In the genomic region with DNA sequence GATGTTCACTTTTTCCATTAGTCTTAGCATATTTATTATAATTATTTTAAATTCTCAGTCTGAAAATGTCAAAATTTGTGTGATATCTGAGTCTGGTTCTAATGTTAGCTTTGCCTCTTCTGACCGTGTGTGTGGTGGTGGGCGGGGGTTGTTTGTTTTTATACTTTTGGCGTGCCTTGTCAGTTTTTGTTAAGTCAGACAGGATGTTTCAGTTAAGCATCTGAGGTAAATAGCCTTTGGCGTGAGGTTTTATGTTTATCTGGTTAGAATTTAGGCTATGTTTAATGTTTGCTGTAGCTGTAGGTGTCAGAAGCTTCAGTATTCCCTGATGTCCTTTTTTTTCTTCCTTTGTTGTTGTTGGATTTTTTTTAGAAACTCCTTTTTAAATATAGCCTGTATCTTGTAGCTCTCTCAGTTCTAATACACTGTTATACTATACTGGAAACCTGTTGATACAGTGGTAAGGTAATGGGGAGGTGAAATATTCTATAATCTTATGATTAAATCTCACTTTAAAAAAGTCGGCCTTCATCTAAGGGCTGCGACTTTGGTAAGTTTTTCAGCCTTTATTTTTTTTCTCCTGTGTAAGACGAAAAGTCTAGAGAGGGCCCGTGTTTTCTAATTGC, we compare ENCODE assay signal across 1 cellular context.
TF ChIP-seq lines count a peak whose summit lies in the region.

No MANE protein-coding gene starts in this region.

TF ChIP-seq in K562, 482 proteins besides CTCF, POLR2A, EP300 and RAD21 (continued from another document):
- TF ChIP-seq, protein P1, sequence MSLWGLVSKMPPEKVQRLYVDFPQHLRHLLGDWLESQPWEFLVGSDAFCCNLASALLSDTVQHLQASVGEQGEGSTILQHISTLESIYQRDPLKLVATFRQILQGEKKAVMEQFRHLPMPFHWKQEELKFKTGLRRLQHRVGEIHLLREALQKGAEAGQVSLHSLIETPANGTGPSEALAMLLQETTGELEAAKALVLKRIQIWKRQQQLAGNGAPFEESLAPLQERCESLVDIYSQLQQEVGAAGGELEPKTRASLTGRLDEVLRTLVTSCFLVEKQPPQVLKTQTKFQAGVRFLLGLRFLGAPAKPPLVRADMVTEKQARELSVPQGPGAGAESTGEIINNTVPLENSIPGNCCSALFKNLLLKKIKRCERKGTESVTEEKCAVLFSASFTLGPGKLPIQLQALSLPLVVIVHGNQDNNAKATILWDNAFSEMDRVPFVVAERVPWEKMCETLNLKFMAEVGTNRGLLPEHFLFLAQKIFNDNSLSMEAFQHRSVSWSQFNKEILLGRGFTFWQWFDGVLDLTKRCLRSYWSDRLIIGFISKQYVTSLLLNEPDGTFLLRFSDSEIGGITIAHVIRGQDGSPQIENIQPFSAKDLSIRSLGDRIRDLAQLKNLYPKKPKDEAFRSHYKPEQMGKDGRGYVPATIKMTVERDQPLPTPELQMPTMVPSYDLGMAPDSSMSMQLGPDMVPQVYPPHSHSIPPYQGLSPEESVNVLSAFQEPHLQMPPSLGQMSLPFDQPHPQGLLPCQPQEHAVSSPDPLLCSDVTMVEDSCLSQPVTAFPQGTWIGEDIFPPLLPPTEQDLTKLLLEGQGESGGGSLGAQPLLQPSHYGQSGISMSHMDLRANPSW (CRISPR knock-in tag; IDR thresholded peaks at IDR 0.05), result no peak
- TF ChIP-seq, protein P2, sequence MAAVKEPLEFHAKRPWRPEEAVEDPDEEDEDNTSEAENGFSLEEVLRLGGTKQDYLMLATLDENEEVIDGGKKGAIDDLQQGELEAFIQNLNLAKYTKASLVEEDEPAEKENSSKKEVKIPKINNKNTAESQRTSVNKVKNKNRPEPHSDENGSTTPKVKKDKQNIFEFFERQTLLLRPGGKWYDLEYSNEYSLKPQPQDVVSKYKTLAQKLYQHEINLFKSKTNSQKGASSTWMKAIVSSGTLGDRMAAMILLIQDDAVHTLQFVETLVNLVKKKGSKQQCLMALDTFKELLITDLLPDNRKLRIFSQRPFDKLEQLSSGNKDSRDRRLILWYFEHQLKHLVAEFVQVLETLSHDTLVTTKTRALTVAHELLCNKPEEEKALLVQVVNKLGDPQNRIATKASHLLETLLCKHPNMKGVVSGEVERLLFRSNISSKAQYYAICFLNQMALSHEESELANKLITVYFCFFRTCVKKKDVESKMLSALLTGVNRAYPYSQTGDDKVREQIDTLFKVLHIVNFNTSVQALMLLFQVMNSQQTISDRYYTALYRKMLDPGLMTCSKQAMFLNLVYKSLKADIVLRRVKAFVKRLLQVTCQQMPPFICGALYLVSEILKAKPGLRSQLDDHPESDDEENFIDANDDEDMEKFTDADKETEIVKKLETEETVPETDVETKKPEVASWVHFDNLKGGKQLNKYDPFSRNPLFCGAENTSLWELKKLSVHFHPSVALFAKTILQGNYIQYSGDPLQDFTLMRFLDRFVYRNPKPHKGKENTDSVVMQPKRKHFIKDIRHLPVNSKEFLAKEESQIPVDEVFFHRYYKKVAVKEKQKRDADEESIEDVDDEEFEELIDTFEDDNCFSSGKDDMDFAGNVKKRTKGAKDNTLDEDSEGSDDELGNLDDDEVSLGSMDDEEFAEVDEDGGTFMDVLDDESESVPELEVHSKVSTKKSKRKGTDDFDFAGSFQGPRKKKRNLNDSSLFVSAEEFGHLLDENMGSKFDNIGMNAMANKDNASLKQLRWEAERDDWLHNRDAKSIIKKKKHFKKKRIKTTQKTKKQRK (IDR thresholded peaks at IDR 0.05; ENCODE audit: borderline replicate concordance, low read depth, low read length), result no peak
- no peak for TF ChIP-seq IRF2 (CRISPR knock-in tag; IDR thresholded peaks at IDR 0.05)
- TF ChIP-seq SNIP1 (IDR thresholded peaks at IDR 0.05; ENCODE audit: low read depth), result no peak
- peak; percentile 26 for TF ChIP-seq ZFP36 (IDR thresholded peaks at IDR 0.05; ENCODE audit: low read depth, low read length, partially characterized antibody)
- TF ChIP-seq MEF2D (tag; conservative IDR thresholded peaks at IDR 0.05; ENCODE audit: low read depth), result no peak
- TF ChIP-seq, protein P3, sequence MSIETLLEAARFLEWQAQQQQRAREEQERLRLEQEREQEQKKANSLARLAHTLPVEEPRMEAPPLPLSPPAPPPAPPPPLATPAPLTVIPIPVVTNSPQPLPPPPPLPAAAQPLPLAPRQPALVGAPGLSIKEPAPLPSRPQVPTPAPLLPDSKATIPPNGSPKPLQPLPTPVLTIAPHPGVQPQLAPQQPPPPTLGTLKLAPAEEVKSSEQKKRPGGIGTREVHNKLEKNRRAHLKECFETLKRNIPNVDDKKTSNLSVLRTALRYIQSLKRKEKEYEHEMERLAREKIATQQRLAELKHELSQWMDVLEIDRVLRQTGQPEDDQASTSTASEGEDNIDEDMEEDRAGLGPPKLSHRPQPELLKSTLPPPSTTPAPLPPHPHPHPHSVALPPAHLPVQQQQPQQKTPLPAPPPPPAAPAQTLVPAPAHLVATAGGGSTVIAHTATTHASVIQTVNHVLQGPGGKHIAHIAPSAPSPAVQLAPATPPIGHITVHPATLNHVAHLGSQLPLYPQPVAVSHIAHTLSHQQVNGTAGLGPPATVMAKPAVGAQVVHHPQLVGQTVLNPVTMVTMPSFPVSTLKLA (conservative IDR thresholded peaks at IDR 0.05), result 0 out of 4 replicates have a peak, but pooled peaks have one; percentile 26 to 31
- TF ChIP-seq SETDB1 (IDR thresholded peaks at IDR 0.05; ENCODE audit: low read length), result no peak
- TF ChIP-seq TAF15 (IDR thresholded peaks at IDR 0.05; ENCODE audit: low read depth, low read length), result no peak
- TF ChIP-seq, protein P4, sequence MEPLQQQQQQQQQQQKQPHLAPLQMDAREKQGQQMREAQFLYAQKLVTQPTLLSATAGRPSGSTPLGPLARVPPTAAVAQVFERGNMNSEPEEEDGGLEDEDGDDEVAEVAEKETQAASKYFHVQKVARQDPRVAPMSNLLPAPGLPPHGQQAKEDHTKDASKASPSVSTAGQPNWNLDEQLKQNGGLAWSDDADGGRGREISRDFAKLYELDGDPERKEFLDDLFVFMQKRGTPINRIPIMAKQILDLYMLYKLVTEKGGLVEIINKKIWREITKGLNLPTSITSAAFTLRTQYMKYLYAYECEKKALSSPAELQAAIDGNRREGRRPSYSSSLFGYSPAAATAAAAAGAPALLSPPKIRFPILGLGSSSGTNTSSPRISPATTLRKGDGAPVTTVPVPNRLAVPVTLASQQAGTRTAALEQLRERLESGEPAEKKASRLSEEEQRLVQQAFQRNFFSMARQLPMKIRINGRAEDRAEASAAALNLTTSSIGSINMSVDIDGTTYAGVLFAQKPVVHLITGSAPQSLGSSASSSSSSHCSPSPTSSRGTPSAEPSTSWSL (CRISPR knock-in tag; IDR thresholded peaks at IDR 0.05; ENCODE audit: borderline replicate concordance), result no peak
- no peak for TF ChIP-seq ZNF507 (tag; conservative IDR thresholded peaks at IDR 0.05)
- no peak for TF ChIP-seq SREBF2 (CRISPR knock-in tag; IDR thresholded peaks at IDR 0.05)
- TF ChIP-seq JUN (IDR thresholded peaks at IDR 0.05; ENCODE audit: borderline replicate concordance, low read depth, low read length), result no peak
- TF ChIP-seq JUN (CRISPR knock-in tag; IDR thresholded peaks at IDR 0.05; ENCODE audit: borderline replicate concordance), result no peak
- TF ChIP-seq EZH2 (IDR thresholded peaks at IDR 0.05; ENCODE audit: borderline replicate concordance, low read depth, low read length), result no peak
- TF ChIP-seq MAFG (tag; conservative IDR thresholded peaks at IDR 0.05), result 0 out of 2 replicates have a peak, but pooled peaks have one; percentile 19
- TF ChIP-seq, protein P5, sequence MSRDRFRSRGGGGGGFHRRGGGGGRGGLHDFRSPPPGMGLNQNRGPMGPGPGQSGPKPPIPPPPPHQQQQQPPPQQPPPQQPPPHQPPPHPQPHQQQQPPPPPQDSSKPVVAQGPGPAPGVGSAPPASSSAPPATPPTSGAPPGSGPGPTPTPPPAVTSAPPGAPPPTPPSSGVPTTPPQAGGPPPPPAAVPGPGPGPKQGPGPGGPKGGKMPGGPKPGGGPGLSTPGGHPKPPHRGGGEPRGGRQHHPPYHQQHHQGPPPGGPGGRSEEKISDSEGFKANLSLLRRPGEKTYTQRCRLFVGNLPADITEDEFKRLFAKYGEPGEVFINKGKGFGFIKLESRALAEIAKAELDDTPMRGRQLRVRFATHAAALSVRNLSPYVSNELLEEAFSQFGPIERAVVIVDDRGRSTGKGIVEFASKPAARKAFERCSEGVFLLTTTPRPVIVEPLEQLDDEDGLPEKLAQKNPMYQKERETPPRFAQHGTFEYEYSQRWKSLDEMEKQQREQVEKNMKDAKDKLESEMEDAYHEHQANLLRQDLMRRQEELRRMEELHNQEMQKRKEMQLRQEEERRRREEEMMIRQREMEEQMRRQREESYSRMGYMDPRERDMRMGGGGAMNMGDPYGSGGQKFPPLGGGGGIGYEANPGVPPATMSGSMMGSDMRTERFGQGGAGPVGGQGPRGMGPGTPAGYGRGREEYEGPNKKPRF (IDR thresholded peaks at IDR 0.05; ENCODE audit: low read depth, low read length), result no peak
- TF ChIP-seq NCOA2 (IDR thresholded peaks at IDR 0.05; ENCODE audit: partially characterized antibody in 2 of 2), result no peak
- no peak for TF ChIP-seq DACH1 (IDR thresholded peaks at IDR 0.05; ENCODE audit: partially characterized antibody)
- TF ChIP-seq SIRT6 (IDR thresholded peaks at IDR 0.05; ENCODE audit: low read depth, low read length), result no peak
- TF ChIP-seq, protein P6, sequence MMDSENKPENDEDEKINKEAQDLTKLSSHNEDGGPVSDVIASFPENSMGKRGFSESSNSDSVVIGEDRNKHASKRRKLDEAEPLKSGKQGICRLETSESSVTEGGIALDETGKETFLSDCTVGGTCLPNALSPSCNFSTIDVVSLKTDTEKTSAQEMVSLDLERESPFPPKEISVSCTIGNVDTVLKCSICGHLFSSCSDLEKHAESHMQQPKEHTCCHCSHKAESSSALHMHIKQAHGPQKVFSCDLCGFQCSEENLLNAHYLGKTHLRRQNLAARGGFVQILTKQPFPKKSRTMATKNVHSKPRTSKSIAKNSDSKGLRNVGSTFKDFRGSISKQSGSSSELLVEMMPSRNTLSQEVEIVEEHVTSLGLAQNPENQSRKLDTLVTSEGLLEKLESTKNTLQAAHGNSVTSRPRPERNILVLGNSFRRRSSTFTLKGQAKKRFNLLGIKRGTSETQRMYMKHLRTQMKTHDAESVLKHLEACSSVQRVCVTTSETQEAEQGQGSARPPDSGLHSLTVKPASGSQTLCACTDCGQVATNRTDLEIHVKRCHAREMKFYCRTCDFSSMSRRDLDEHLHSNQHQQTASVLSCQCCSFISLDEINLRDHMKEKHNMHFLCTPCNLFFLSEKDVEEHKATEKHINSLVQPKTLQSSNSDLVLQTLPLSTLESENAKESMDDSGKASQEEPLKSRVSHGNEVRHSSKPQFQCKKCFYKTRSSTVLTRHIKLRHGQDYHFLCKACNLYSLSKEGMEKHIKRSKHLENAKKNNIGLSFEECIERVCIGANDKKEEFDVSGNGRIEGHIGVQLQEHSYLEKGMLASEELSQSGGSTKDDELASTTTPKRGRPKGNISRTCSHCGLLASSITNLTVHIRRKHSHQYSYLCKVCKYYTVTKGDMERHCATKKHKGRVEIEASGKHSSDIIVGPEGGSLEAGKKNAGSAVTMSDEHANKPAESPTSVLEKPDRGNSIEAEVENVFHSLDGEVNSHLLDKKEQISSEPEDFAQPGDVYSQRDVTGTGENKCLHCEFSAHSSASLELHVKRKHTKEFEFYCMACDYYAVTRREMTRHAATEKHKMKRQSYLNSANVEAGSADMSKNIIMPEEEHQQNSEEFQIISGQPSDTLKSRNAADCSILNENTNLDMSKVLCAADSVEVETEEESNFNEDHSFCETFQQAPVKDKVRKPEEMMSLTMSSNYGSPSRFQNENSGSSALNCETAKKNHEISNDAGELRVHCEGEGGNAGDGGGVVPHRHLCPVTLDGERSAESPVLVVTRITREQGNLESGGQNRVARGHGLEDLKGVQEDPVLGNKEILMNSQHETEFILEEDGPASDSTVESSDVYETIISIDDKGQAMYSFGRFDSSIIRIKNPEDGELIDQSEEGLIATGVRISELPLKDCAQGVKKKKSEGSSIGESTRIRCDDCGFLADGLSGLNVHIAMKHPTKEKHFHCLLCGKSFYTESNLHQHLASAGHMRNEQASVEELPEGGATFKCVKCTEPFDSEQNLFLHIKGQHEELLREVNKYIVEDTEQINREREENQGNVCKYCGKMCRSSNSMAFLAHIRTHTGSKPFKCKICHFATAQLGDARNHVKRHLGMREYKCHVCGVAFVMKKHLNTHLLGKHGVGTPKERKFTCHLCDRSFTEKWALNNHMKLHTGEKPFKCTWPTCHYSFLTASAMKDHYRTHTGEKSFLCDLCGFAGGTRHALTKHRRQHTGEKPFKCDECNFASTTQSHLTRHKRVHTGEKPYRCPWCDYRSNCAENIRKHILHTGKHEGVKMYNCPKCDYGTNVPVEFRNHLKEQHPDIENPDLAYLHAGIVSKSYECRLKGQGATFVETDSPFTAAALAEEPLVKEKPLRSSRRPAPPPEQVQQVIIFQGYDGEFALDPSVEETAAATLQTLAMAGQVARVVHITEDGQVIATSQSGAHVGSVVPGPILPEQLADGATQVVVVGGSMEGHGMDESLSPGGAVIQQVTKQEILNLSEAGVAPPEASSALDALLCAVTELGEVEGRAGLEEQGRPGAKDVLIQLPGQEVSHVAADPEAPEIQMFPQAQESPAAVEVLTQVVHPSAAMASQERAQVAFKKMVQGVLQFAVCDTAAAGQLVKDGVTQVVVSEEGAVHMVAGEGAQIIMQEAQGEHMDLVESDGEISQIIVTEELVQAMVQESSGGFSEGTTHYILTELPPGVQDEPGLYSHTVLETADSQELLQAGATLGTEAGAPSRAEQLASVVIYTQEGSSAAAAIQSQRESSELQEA (IDR thresholded peaks at IDR 0.05; ENCODE audit: low read depth), result peak; percentile 46; the same call in 1 of the 2 replicates
- TF ChIP-seq ARID1B (IDR thresholded peaks at IDR 0.05), result peak; percentile 59; the same call in 1 of the 2 replicates
- no peak for TF ChIP-seq HNRNPL (IDR thresholded peaks at IDR 0.05; ENCODE audit: low read depth, low read length)
